20 cellular contexts compared by ENCODE assay signal in genomic region chr7:139060838-139061237, GRCh38. TPM values are rescaled to one million over a fixed set of nuclear protein-coding genes. Genes with fewer than 3 reads are reported as not detected.
A peak's percentile ranks its signal among the peaks of the same experiment; 100 is the strongest.
DNase-seq lines count a peak whose midpoint lies in the region; ATAC-seq and TF ChIP-seq lines count a peak whose summit lies in the region.
"Had no signal": no experiment of that assay in that cellular context is flagged by ENCODE, and none has a peak within 500 bp of the region (broad histone marks: within the 10 kb centered on the region; RNA-seq: fewer than 3 reads in every experiment).

No MANE protein-coding gene starts in this region.

- H3K27me3 ChIP-seq in GM23248 (replicated peaks; ENCODE audit: insufficient read depth) (no peaks in the 10 kb centered on the region), adipocyte (replicated peaks; ENCODE audit: control insufficient read depth, insufficient read depth, low read length) (no peaks in the 10 kb centered on the region)
- H3K27me3 ChIP-seq: brain microvascular endothelial cell, dorsolateral prefrontal cortex, esophagus squamous epithelium, tibial nerve had no signal

- POLR2A ChIA-PET in naive thymus-derived CD8-positive, alpha-beta T cell (lab: Charles Lee), result interaction anchor here (2.0 kb wide), 1 partner anchor 174 kb away, joined by 5 read pairs; no protein-coding TSS in a partner anchor

- DNase-seq in activated CD4-positive, alpha-beta T cell treated with anti-CD3 and anti-CD28 coated beads, Interleukin-2, amount 10 ng/mL, durations not matched to agents 24 days and 14 days, result no peak
- no peak for DNase-seq in activated CD4-positive, alpha-beta T cell treated with anti-CD3 and anti-CD28 coated beads, Interleukin-2, amount 50 U/mL, for 48 hours
- DNase-seq in GM23248 (peak; percentile 26), adipocyte (ENCODE audit: low read depth) (peak; percentile 13), pons (ENCODE audit: low spot score) (no peak), islet precursor cell (no peak), omental fat pad (ENCODE audit: low spot score) (no peak)
- no peak for DNase-seq in naive thymus-derived CD8-positive, alpha-beta T cell
- DNase-seq: activated CD4-positive, CD25-positive, alpha-beta regulatory T cell treated with anti-CD3 and anti-CD28 coated beads, Interleukin-2, amount 50 U/mL, for 72 hours; activated effector memory CD4-positive, alpha-beta T cell treated with Interleukin-2 at 50 U/mL for 16 hours; brain microvascular endothelial cell; Caco-2; dorsolateral prefrontal cortex; esophagus squamous epithelium; NCI-H146; stimulated activated CD4-positive, alpha-beta T cell treated with anti-CD3 and anti-CD28 coated beads, Interleukin-2, amount 100 ng/mL, for 24 hours had no signal

- no peak overlapping the region for H3K4me2 ChIP-seq in GM23248 (ENCODE audit: unreplicated experiment)
- H3K4me2 ChIP-seq: A549, GM23338 had no signal

- no peak for ATAC-seq in naive thymus-derived CD8-positive, alpha-beta T cell
- no peak for ATAC-seq in omental fat pad (ENCODE audit: low FRiP score)
- ATAC-seq: A549, GM23338 had no signal

- H3K9me3 ChIP-seq in GM23248 (ENCODE audit: low read depth) (no peaks in the 10 kb centered on the region), adipocyte (ENCODE audit: control insufficient read depth, low read length) (no peaks in the 10 kb centered on the region)
- H3K9me3 ChIP-seq: A549, Caco-2, esophagus squamous epithelium, tibial nerve had no signal

- H3K4me1 Mint-ChIP-seq in activated CD4-positive, alpha-beta T cell treated with anti-CD3 and anti-CD28 coated beads, Interleukin-2, amount 10 ng/mL, durations not matched to agents 24 days and 14 days, result peaks cover 61% of the 10 kb centered on the region
- peaks cover 25 to 66% (median 62%) of the 10 kb centered on the region in 4 donors for H3K4me1 Mint-ChIP-seq in naive thymus-derived CD8-positive, alpha-beta T cell

- H3K79me2 ChIP-seq in GM23248 (ENCODE audit: insufficient read depth), result no peaks in the 10 kb centered on the region

- peak overlapping the region; percentile 74 for H3K27ac Mint-ChIP-seq in activated CD4-positive, alpha-beta T cell treated with anti-CD3 and anti-CD28 coated beads, Interleukin-2, amount 10 ng/mL, durations not matched to agents 24 days and 14 days
- H3K27ac Mint-ChIP-seq in naive thymus-derived CD8-positive, alpha-beta T cell, result peak overlapping the region; percentile 41 to 93 (median 82)
- H3K27ac Mint-ChIP-seq: GM23338, nephron had no signal

- peaks cover 8% of the 10 kb centered on the region; the same call in 1 of the 2 replicates for H3F3A ChIP-seq in GM23248 (ENCODE audit: insufficient read depth)

- H3K9ac ChIP-seq in GM23248, result no peak overlapping the region
- no peak overlapping the region for H3K9ac ChIP-seq in adipocyte (ENCODE audit: low read length)

- no peaks in the 10 kb centered on the region for H3K9me2 ChIP-seq in GM23248 (ENCODE audit: insufficient read depth)

- H3K9me3 Mint-ChIP-seq in activated CD4-positive, alpha-beta T cell treated with anti-CD3 and anti-CD28 coated beads, Interleukin-2, amount 10 ng/mL, durations not matched to agents 24 days and 14 days, result no peaks in the 10 kb centered on the region
- H3K9me3 Mint-ChIP-seq in naive thymus-derived CD8-positive, alpha-beta T cell, result no peaks in the 10 kb centered on the region
- H3K9me3 Mint-ChIP-seq: GM23338, nephron had no signal

- intact Hi-C loops in activated CD4-positive, alpha-beta T cell treated with anti-CD3 and anti-CD28 coated beads, Interleukin-2, amount 10 ng/mL, durations not matched to agents 24 days and 14 days (cut with micrococcal nuclease), result loop anchor here (2.0 kb wide), 2 partner anchors 14 to 16 kb away; no protein-coding TSS in a partner anchor

- no peaks in the 10 kb centered on the region for H4K20me1 ChIP-seq in GM23248 (ENCODE audit: insufficient read depth)

- no peaks in the 10 kb centered on the region for H3K27me3 Mint-ChIP-seq in activated CD4-positive, alpha-beta T cell treated with anti-CD3 and anti-CD28 coated beads, Interleukin-2, amount 10 ng/mL, durations not matched to agents 24 days and 14 days
- H3K27me3 Mint-ChIP-seq in naive thymus-derived CD8-positive, alpha-beta T cell, result no peaks in the 10 kb centered on the region

- 50 to 58% methylated on average over 4 of the region's 4 CpGs for WGBS in GM23248 (ENCODE audit: low coverage in 1 of 2, low lambda C conversion rate in 2 of 2, missing lambda C conversion rate in 2 of 2), 2 experiments

- no peak for TF ChIP-seq CTCF in omental fat pad (IDR thresholded peaks at IDR 0.05)

- H3K4me3 ChIP-seq in GM23248, result no peak overlapping the region
- H3K4me3 ChIP-seq in adipocyte (ENCODE audit: low read length), result no peak overlapping the region
- H3K4me3 ChIP-seq: A549, dorsolateral prefrontal cortex, esophagus squamous epithelium, GM23338, tibial nerve had no signal

- no peak overlapping the region for H2AFZ ChIP-seq in GM23248
- H2AFZ ChIP-seq: GM23338 had no signal

- in situ Hi-C loops in GM23248 (cut with MboI), result no loop called here

- peaks cover 77% of the 10 kb centered on the region for H3K36me3 Mint-ChIP-seq in activated CD4-positive, alpha-beta T cell treated with anti-CD3 and anti-CD28 coated beads, Interleukin-2, amount 10 ng/mL, durations not matched to agents 24 days and 14 days (ENCODE audit: low read depth)
- peaks cover 5 to 94% (median 35%) of the 10 kb centered on the region in 3 donors for H3K36me3 Mint-ChIP-seq in naive thymus-derived CD8-positive, alpha-beta T cell

- H3K36me3 ChIP-seq in GM23248 (ENCODE audit: low read depth) (peaks cover 21% of the 10 kb centered on the region; the same call in 1 of the 2 replicates), adipocyte (ENCODE audit: control insufficient read depth, insufficient read depth, low read length, severe bottlenecking) (peaks cover 32% of the 10 kb centered on the region)

- peak overlapping the region; percentile 28 for H3K4me3 Mint-ChIP-seq in activated CD4-positive, alpha-beta T cell treated with anti-CD3 and anti-CD28 coated beads, Interleukin-2, amount 10 ng/mL, durations not matched to agents 24 days and 14 days
- H3K4me3 Mint-ChIP-seq in naive thymus-derived CD8-positive, alpha-beta T cell, result peak overlapping the region in 2 of 10 donors; percentile 23 to 42
- H3K4me3 Mint-ChIP-seq: GM23338, nephron had no signal

- H3K4me1 ChIP-seq in GM23248 (ENCODE audit: insufficient read depth), result peaks cover 8% of the 10 kb centered on the region; the same call in 1 of the 2 replicates
- H3K4me1 ChIP-seq in adipocyte (ENCODE audit: control insufficient read depth, insufficient read depth, low read length), result peaks cover 12% of the 10 kb centered on the region
- H3K4me1 ChIP-seq: A549, Caco-2, esophagus squamous epithelium, tibial nerve had no signal

- H3K27ac ChIP-seq in GM23248, result no peak overlapping the region
- H3K27ac ChIP-seq: A549, brain microvascular endothelial cell, esophagus squamous epithelium, tibial nerve had no signal

RNA-seq across cellular contexts. Expression of gene ZC3HAV1L, which starts 25.0 kb away (rescaled TPM):
- 36.5 and 38.5 TPM in 2 replicates for total RNA-seq in activated CD4-positive, alpha-beta T cell treated with anti-CD3 and anti-CD28 coated beads, Interleukin-2, amount 10 ng/mL, durations not matched to agents 24 days and 14 days
- total RNA-seq in GM23248 (2014; rRNA removed; shearing (Covaris generic)), result 10.9 TPM in 2 replicates
- 8.8 and 9.8 TPM in 2 replicates for polyA plus RNA-seq in GM23248 (2016; fragmentation: Nextera tagmentation; extraction: Ambion mirVana)
- total RNA-seq in naive thymus-derived CD8-positive, alpha-beta T cell, result under 1 TPM; 0.26 to 0.36 TPM
- under 1 TPM in 1 of 3 donors, not detected in 2; 0.23 TPM for polyA plus RNA-seq in naive thymus-derived CD8-positive, alpha-beta T cell
- 10 to 100 TPM; 16.8 to 23.3 (median 18.0) TPM for total RNA-seq in omental fat pad

RNA-seq across cellular contexts. Expression of gene ZC3HAV1, which starts 48.7 kb away (rescaled TPM):
- 86.1 and 90.5 TPM in 2 replicates for total RNA-seq in activated CD4-positive, alpha-beta T cell treated with anti-CD3 and anti-CD28 coated beads, Interleukin-2, amount 10 ng/mL, durations not matched to agents 24 days and 14 days
- total RNA-seq in GM23248 (2014; rRNA removed; shearing (Covaris generic)), result 30.5 and 36.4 TPM in 2 replicates
- polyA plus RNA-seq in GM23248 (2016; fragmentation: Nextera tagmentation; extraction: Ambion mirVana), result 28.8 and 29.9 TPM in 2 replicates
- 100 to 1,000 TPM; 202 to 214 TPM for total RNA-seq in naive thymus-derived CD8-positive, alpha-beta T cell
- polyA plus RNA-seq in naive thymus-derived CD8-positive, alpha-beta T cell, result 100 to 1,000 TPM; 144 to 188 (median 162) TPM
- total RNA-seq in omental fat pad, result 10 to 100 TPM; 31.3 to 58.8 (median 50.8) TPM

Comparison
In these comparisons a context has a peak if more than half of its experiments do, and no peak if none do; other contexts are left out.
1. DNase-seq: peak in GM23248 (single experiment) and adipocyte (single experiment); none in activated CD4-positive, alpha-beta T cell treated with anti-CD3 and anti-CD28 coated beads, Interleukin-2, amount 10 ng/mL, durations not matched to agents 24 days and 14 days (single experiment), activated CD4-positive, alpha-beta T cell treated with anti-CD3 and anti-CD28 coated beads, Interleukin-2, amount 50 U/mL, for 48 hours (0 of 2), naive thymus-derived CD8-positive, alpha-beta T cell (0 of 10), pons (single experiment), islet precursor cell (single experiment) and omental fat pad (single experiment).